Comparison of ENCODE assay signal across 8 cellular contexts in the genomic region with DNA sequence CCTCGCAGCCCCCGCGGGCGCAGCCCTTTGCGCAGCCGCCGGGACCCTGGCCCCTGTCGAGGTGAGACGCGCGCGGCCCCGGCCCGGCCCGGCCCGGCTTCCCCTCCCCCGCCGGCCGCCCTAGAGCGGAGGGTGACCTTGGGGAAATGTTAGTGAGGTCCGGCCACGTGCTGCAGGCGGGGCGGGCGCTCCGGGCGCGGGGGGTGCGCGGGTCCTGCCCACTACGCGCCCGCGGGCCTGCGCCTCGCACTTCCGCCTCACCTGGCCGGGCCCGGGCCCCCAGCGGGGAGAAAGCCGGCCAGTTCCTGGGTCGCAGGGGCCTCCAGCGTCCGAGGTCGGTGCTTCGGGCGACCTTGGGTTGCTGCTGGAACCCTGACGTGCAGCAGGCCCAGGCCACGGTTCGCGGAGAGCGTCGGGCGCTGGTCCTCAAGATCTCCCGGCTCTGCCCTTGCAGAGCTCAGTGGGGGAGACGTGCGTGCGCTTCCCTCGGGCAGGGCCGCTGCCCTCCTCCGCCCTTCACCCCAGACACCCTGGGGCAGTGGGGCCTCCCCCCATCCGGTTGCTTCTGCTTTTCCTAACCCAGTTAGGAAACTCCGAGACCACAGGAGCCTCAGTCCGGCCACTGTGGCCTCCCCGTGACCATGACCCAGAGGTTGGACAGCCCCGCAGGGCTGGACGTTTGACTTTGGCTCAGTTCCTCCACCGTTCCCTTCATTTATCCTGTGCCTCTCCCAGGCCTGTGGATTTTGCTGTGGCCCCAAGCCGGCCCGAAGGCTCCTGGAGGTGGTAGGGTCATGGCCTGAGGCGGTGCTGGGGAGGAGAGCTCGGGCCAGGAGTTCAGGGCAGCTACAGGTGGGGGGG. TPM values are rescaled to one million over a fixed set of nuclear protein-coding genes. Genes with fewer than 3 reads are reported as not detected.
DNase-seq lines count a peak whose midpoint lies in the region; ATAC-seq and TF ChIP-seq lines count a peak whose summit lies in the region.

No MANE protein-coding gene starts in this region.

- CTCF ChIA-PET in GM10248 (lab: Yijun Ruan, JAX), result interaction anchor here (1.4 kb wide), 1 partner anchor 10 kb away, joined by 3 read pairs; no protein-coding TSS in a partner anchor
- CTCF ChIA-PET in activated naive CD4-positive, alpha-beta T cell treated with anti-CD3 and anti-CD28 coated beads for 36 hours (lab: Charles Lee), result no interaction called here

- TF ChIP-seq CTCF in GM10248 (IDR thresholded peaks at IDR 0.05; ENCODE audit: control extremely low read depth, extremely low read depth, low read depth, missing control alignments) (no peak), heart right ventricle (IDR thresholded peaks at IDR 0.05) (no peak)

- POLR2A ChIA-PET in GM10248 (lab: Yijun Ruan, JAX), result interaction anchor here (1.1 kb wide), 2 partner anchors 31 to 216 kb away, joined by 3 read pairs; no protein-coding TSS in a partner anchor

- peak overlapping the region; percentile 71 for H3K4me3 Mint-ChIP-seq in activated naive CD4-positive, alpha-beta T cell treated with anti-CD3 and anti-CD28 coated beads for 36 hours

- H3K27ac ChIP-seq in heart right ventricle (peak overlapping the region; percentile 89 to 99 (median 96)), rectal smooth muscle tissue (ENCODE audit: low read depth, low read length) (peak overlapping the region; percentile 91)

- H3K27me3 Mint-ChIP-seq in activated naive CD4-positive, alpha-beta T cell treated with anti-CD3 and anti-CD28 coated beads for 36 hours (ENCODE audit: low read depth), result no peaks in the 10 kb centered on the region

- intact Hi-C loops in activated naive CD4-positive, alpha-beta T cell treated with anti-CD3 and anti-CD28 coated beads for 36 hours (cut with micrococcal nuclease), result no loop called here
- intact Hi-C loops in heart right ventricle (cut with DNase I), result no loop called here

- H3K4me1 ChIP-seq in heart right ventricle (peaks cover 18 to 72% (median 49%) of the 10 kb centered on the region in 9 donors), rectal smooth muscle tissue (ENCODE audit: control insufficient read depth, insufficient read depth, low read length) (peaks cover 3% of the 10 kb centered on the region)

- H3K27me3 ChIP-seq in heart right ventricle (no peaks in the 10 kb centered on the region), rectal smooth muscle tissue (ENCODE audit: control insufficient read depth, insufficient read depth, low read length) (no peaks in the 10 kb centered on the region)

- H3K9me3 ChIP-seq in heart right ventricle, result no peaks in the 10 kb centered on the region

- H3K4me3 ChIP-seq in heart right ventricle, result peak overlapping the region; percentile 46 to 96 (median 72)
- peak overlapping the region; percentile 71 for H3K4me3 ChIP-seq in rectal smooth muscle tissue (ENCODE audit: low read length)

- ATAC-seq in GM21737 (IDR thresholded peaks at IDR 0.05; ENCODE audit: unreplicated experiment), result peak; percentile 37
- ATAC-seq in heart right ventricle, result peak; percentile 16 to 59 (median 32)

- no peaks in the 10 kb centered on the region for H3K36me3 Mint-ChIP-seq in activated naive CD4-positive, alpha-beta T cell treated with anti-CD3 and anti-CD28 coated beads for 36 hours (ENCODE audit: low read depth)

- H3K36me3 ChIP-seq in heart right ventricle, result peaks cover 0 to 3% (median 0%) of the 10 kb centered on the region in 9 donors
- no peaks in the 10 kb centered on the region for H3K36me3 ChIP-seq in rectal smooth muscle tissue (ENCODE audit: control insufficient read depth, insufficient read depth, low read length)

- H3K9me3 Mint-ChIP-seq in activated naive CD4-positive, alpha-beta T cell treated with anti-CD3 and anti-CD28 coated beads for 36 hours, result no peaks in the 10 kb centered on the region

- H3K4me1 Mint-ChIP-seq in activated naive CD4-positive, alpha-beta T cell treated with anti-CD3 and anti-CD28 coated beads for 36 hours (ENCODE audit: low read depth), result peaks cover 22% of the 10 kb centered on the region

- H3K9ac ChIP-seq in rectal smooth muscle tissue (ENCODE audit: low read length), result peak overlapping the region; percentile 60

- DNase-seq in GM10248 (ENCODE audit: extremely low spot score), result peak; percentile 68
- DNase-seq in NAMALWA (ENCODE audit: low spot score), result peak; percentile 42
- DNase-seq in activated naive CD4-positive, alpha-beta T cell treated with anti-CD3 and anti-CD28 coated beads for 36 hours, result peak; percentile 22
- peak; percentile 66 to 69 for DNase-seq in heart right ventricle
- no peak for DNase-seq in central memory CD4-positive, alpha-beta T cell
- no peak for DNase-seq in NCI-H1694 treated with DMSO at 0.1 percent for 48 hours (lab: John Stamatoyannopoulos, UW)

- no peak overlapping the region for H3K27ac Mint-ChIP-seq in activated naive CD4-positive, alpha-beta T cell treated with anti-CD3 and anti-CD28 coated beads for 36 hours

- WGBS in heart right ventricle, 2 donors, result 6% methylated on average over 49 to 72 of the region's 72 CpGs

RNA-seq across cellular contexts. Expression of gene MCRIP2, which starts 0.8 kb away (rescaled TPM):
- total RNA-seq in activated naive CD4-positive, alpha-beta T cell treated with anti-CD3 and anti-CD28 coated beads for 36 hours, result 10 to 100 TPM; 31.5 to 35.2 TPM
- 100 to 1,000 TPM in 4 of 10 donors, 10 to 100 TPM in 6; 68.8 to 152 (median 87.8) TPM for total RNA-seq in heart right ventricle
- polyA plus RNA-seq in heart right ventricle, result 100 to 1,000 TPM; 163 to 474 TPM

RNA-seq across cellular contexts. Expression of gene METTL26, which starts 6.3 kb away (rescaled TPM):
- total RNA-seq in activated naive CD4-positive, alpha-beta T cell treated with anti-CD3 and anti-CD28 coated beads for 36 hours, result 100 to 1,000 TPM; 121 to 122 TPM
- total RNA-seq in heart right ventricle, result 10 to 100 TPM; 34.5 to 75.9 (median 43.8) TPM
- 100 to 1,000 TPM; 123 to 237 TPM for polyA plus RNA-seq in heart right ventricle

RNA-seq across cellular contexts. Expression of gene WDR90, which starts 6.7 kb away (rescaled TPM):
- total RNA-seq in activated naive CD4-positive, alpha-beta T cell treated with anti-CD3 and anti-CD28 coated beads for 36 hours, result 10 to 100 TPM; 65.9 to 66.9 TPM
- total RNA-seq in heart right ventricle, result 10 to 100 TPM in 4 of 10 donors, 1 to 10 TPM in 6; 7.6 to 13.7 (median 9.9) TPM
- 10 to 100 TPM in 1 of 2 donors, 1 to 10 TPM in 1; 7.1 to 23.8 TPM for polyA plus RNA-seq in heart right ventricle

RNA-seq across cellular contexts. Expression of gene WFIKKN1, which starts 11.6 kb away (rescaled TPM):
- total RNA-seq in activated naive CD4-positive, alpha-beta T cell treated with anti-CD3 and anti-CD28 coated beads for 36 hours, result under 1 TPM; 0.10 to 0.25 TPM
- total RNA-seq in heart right ventricle, result under 1 TPM; 0.11 to 0.80 (median 0.27) TPM
- polyA plus RNA-seq in heart right ventricle, result under 1 TPM; 0.61 to 0.95 TPM

RNA-seq across cellular contexts. Expression of gene RHOT2, which starts 25.5 kb away (rescaled TPM):
- total RNA-seq in activated naive CD4-positive, alpha-beta T cell treated with anti-CD3 and anti-CD28 coated beads for 36 hours, result 10 to 100 TPM; 81.9 to 84.0 TPM
- 100 to 1,000 TPM in 3 of 10 donors, 10 to 100 TPM in 7; 66.8 to 118 (median 89.2) TPM for total RNA-seq in heart right ventricle
- 100 to 1,000 TPM; 101 to 261 TPM for polyA plus RNA-seq in heart right ventricle

Comparison
In these comparisons a context has a peak if more than half of its experiments do, and no peak if none do; other contexts are left out.
1. DNase-seq: peak in GM10248 (single experiment), NAMALWA (single experiment), activated naive CD4-positive, alpha-beta T cell treated with anti-CD3 and anti-CD28 coated beads for 36 hours (single experiment) and heart right ventricle (2 of 2); none in central memory CD4-positive, alpha-beta T cell (single experiment) and NCI-H1694 treated with DMSO at 0.1 percent for 48 hours (single experiment).
2. RNA of gene WDR90, which starts 6.7 kb away (total RNA-seq): 65.9 to 66.9 TPM in activated naive CD4-positive, alpha-beta T cell treated with anti-CD3 and anti-CD28 coated beads for 36 hours; 7.6 to 13.7 TPM in heart right ventricle; every median in the first group is over 4 times any median in the second.